ENCODE assay signal across 22 cellular contexts in genomic region chr1:22592919-22593790, GRCh38. TPM values are rescaled to one million over a fixed set of nuclear protein-coding genes. Genes with fewer than 3 reads are reported as not detected.
DNase-seq lines count a peak whose midpoint lies in the region; ATAC-seq and TF ChIP-seq lines count a peak whose summit lies in the region.
"Had no signal": no experiment of that assay in that cellular context is flagged by ENCODE, and none has a peak within 500 bp of the region (broad histone marks: within the 10 kb centered on the region; RNA-seq: fewer than 3 reads in every experiment).

No MANE protein-coding gene starts in this region.

- peak overlapping the region; percentile 44 for H3K14ac ChIP-seq in H9 (ENCODE audit: insufficient read depth, low read length)

- H4K5ac ChIP-seq in H9 (ENCODE audit: insufficient read length, low read depth, low read length): no peak overlapping the region

- no peak overlapping the region for H4K91ac ChIP-seq in H9 (ENCODE audit: insufficient read length, low read depth, low read length)

- H3K56ac ChIP-seq in H9 (ENCODE audit: insufficient read length, low read depth, low read length): no peak overlapping the region

- H2BK120ac ChIP-seq in H9 (ENCODE audit: low read depth, low read length, poor library complexity, severe bottlenecking): no peak overlapping the region

- H3K4ac ChIP-seq in H9 (ENCODE audit: low read depth, low read length): no peak overlapping the region

- H3K4me2 ChIP-seq in H9 (ENCODE audit: insufficient read depth, insufficient read length, low read length): peak overlapping the region; percentile 5

- H3K9me3 ChIP-seq in H9 (ENCODE audit: control insufficient read depth, low read depth, low read length): no peaks in the 10 kb centered on the region
- H3K9me3 ChIP-seq: SJCRH30, thyroid gland had no signal

- WGBS in H9 (ENCODE audit: extremely low coverage, insufficient read length, low lambda C conversion rate): no CpG with 5 or more reads among the region's 38 CpGs

- no peak overlapping the region for H4K8ac ChIP-seq in H9 (replicated peaks; ENCODE audit: insufficient read length, low read depth, low read length)

- ATAC-seq in HG02763 (IDR thresholded peaks at IDR 0.05; ENCODE audit: unreplicated experiment) (no peak), GM21515 (IDR thresholded peaks at IDR 0.05; ENCODE audit: unreplicated experiment) (no peak)
- ATAC-seq: activated T-cell treated with anti-CD3 and anti-CD28 coated beads, Interleukin-2, amount 50 U/mL, for 4 hours; stimulated activated memory B cell treated with anti-CD40 and anti-IgM and Interleukin-4, amounts not matched to agents 10 μg/mL and 1 μg/mL and 100 μg/mL, for 72 hours; T-helper 17 cell had no signal

- no peak for TF ChIP-seq CTCF in H9 (conservative IDR thresholded peaks at IDR 0.05)
- TF ChIP-seq CTCF in chondrocyte (IDR thresholded peaks at IDR 0.05): no peak

- H3K79me1 ChIP-seq in H9 (ENCODE audit: insufficient read depth, low read depth, low read length, poor library complexity, severe bottlenecking): no peaks in the 10 kb centered on the region

- H3K18ac ChIP-seq in H9 (ENCODE audit: insufficient read length, low read depth, low read length): no peak overlapping the region

- H3K36me3 Mint-ChIP-seq in H9 (ENCODE audit: insufficient read depth in 1 of 3, low read depth in 3 of 3): no peaks in the 10 kb centered on the region
- no peaks in the 10 kb centered on the region for H3K36me3 Mint-ChIP-seq in chondrocyte (ENCODE audit: low read depth)
- H3K36me3 Mint-ChIP-seq: activated naive CD4-positive, alpha-beta T cell treated with anti-CD3 and anti-CD28 coated beads, Interleukin-2, amount 50 U/mL, for 24 hours; stimulated activated memory B cell treated with anti-CD40 and anti-IgM and Interleukin-4, amounts not matched to agents 10 μg/mL and 1 μg/mL and 100 μg/mL, for 72 hours had no signal

- no peak overlapping the region for H3T11ph ChIP-seq in H9 (ENCODE audit: low read length)

- H3K27ac ChIP-seq in H9 (ENCODE audit: insufficient read length, low read depth, low read length): no peak overlapping the region
- H3K27ac ChIP-seq: C4-2B, SJCRH30, thyroid gland, WERI-Rb-1 had no signal

- H2AFZ ChIP-seq in H9 (ENCODE audit: low read length): no peak overlapping the region

- H3K9me3 Mint-ChIP-seq in H9 (no peaks in the 10 kb centered on the region), chondrocyte (ENCODE audit: low read depth) (no peaks in the 10 kb centered on the region)
- H3K9me3 Mint-ChIP-seq: activated CD4-positive, alpha-beta memory T cell treated with anti-CD3 and anti-CD28 coated beads, Interleukin-2, amount 10 ng/mL, durations not matched to agents 7 days and 5 days; activated naive CD4-positive, alpha-beta T cell treated with anti-CD3 and anti-CD28 coated beads, Interleukin-2, amount 50 U/mL, for 24 hours; activated T-cell treated with anti-CD3 and anti-CD28 coated beads, Interleukin-2, amount 50 U/mL, for 4 hours; stimulated activated memory B cell treated with anti-CD40 and anti-IgM and Interleukin-4, amounts not matched to agents 10 μg/mL and 1 μg/mL and 100 μg/mL, for 72 hours had no signal

- H3K4me3 Mint-ChIP-seq in H9 (peak overlapping the region; percentile 42 to 60; a peak in 4 of 5 replicates), chondrocyte (ENCODE audit: unreplicated experiment) (no peak overlapping the region)
- H3K4me3 Mint-ChIP-seq: activated CD4-positive, alpha-beta memory T cell treated with anti-CD3 and anti-CD28 coated beads, Interleukin-2, amount 10 ng/mL, durations not matched to agents 7 days and 5 days; activated naive CD4-positive, alpha-beta T cell treated with anti-CD3 and anti-CD28 coated beads, Interleukin-2, amount 50 U/mL, for 24 hours; activated T-cell treated with anti-CD3 and anti-CD28 coated beads, Interleukin-2, amount 50 U/mL, for 4 hours; stimulated activated memory B cell treated with anti-CD40 and anti-IgM and Interleukin-4, amounts not matched to agents 10 μg/mL and 1 μg/mL and 100 μg/mL, for 72 hours; T-helper 17 cell had no signal

- H3K27ac Mint-ChIP-seq in H9 (no peak overlapping the region; a peak in 1 of 7 replicates), chondrocyte (ENCODE audit: unreplicated experiment) (no peak overlapping the region)
- H3K27ac Mint-ChIP-seq: activated CD4-positive, alpha-beta memory T cell treated with anti-CD3 and anti-CD28 coated beads, Interleukin-2, amount 10 ng/mL, durations not matched to agents 7 days and 5 days; activated naive CD4-positive, alpha-beta T cell treated with anti-CD3 and anti-CD28 coated beads, Interleukin-2, amount 50 U/mL, for 24 hours; stimulated activated memory B cell treated with anti-CD40 and anti-IgM and Interleukin-4, amounts not matched to agents 10 μg/mL and 1 μg/mL and 100 μg/mL, for 72 hours; T-helper 17 cell had no signal

- H3K9ac ChIP-seq in H9 (ENCODE audit: extremely low read depth, insufficient read length, low read length): no peak overlapping the region

- H3K27me3 Mint-ChIP-seq in H9 (ENCODE audit: low read depth) (peaks cover 2% of the 10 kb centered on the region), chondrocyte (ENCODE audit: low read depth) (peaks cover 38% of the 10 kb centered on the region)
- H3K27me3 Mint-ChIP-seq: activated CD4-positive, alpha-beta memory T cell treated with anti-CD3 and anti-CD28 coated beads, Interleukin-2, amount 10 ng/mL, durations not matched to agents 7 days and 5 days had no signal

- H3K4me1 Mint-ChIP-seq in H9 (peaks cover 2 to 14% of the 10 kb centered on the region in 2 experiments; a peak in 3 of 4 replicates), chondrocyte (ENCODE audit: low read depth) (peaks cover 4% of the 10 kb centered on the region)
- H3K4me1 Mint-ChIP-seq: activated CD4-positive, alpha-beta memory T cell treated with anti-CD3 and anti-CD28 coated beads, Interleukin-2, amount 10 ng/mL, durations not matched to agents 7 days and 5 days; activated naive CD4-positive, alpha-beta T cell treated with anti-CD3 and anti-CD28 coated beads, Interleukin-2, amount 50 U/mL, for 24 hours; stimulated activated memory B cell treated with anti-CD40 and anti-IgM and Interleukin-4, amounts not matched to agents 10 μg/mL and 1 μg/mL and 100 μg/mL, for 72 hours had no signal

- no peaks in the 10 kb centered on the region for H3K4me1 ChIP-seq in H9 (ENCODE audit: insufficient read depth, low read length)
- H3K4me1 ChIP-seq: SJCRH30, thyroid gland had no signal

- H2BK12ac ChIP-seq in H9 (ENCODE audit: insufficient read length, low read depth, low read length): no peak overlapping the region

- no peaks in the 10 kb centered on the region for H4K20me1 ChIP-seq in H9 (ENCODE audit: control insufficient read depth, insufficient read depth, insufficient read length)

- no peak overlapping the region for H3K23ac ChIP-seq in H9 (ENCODE audit: insufficient read length, low read depth, low read length)

- no peak overlapping the region for H2BK15ac ChIP-seq in H9 (ENCODE audit: low read depth, low read length)

- H2BK20ac ChIP-seq in H9 (ENCODE audit: low read depth, low read length, poor library complexity, severe bottlenecking): no peak overlapping the region

- no peaks in the 10 kb centered on the region for H3K27me3 ChIP-seq in H9 (ENCODE audit: insufficient read depth, low read length)
- H3K27me3 ChIP-seq: thyroid gland had no signal

- no peak overlapping the region for H2BK5ac ChIP-seq in H9 (ENCODE audit: insufficient read length, low read length)

- H2AK5ac ChIP-seq in H9 (ENCODE audit: insufficient read length, low read length): no peak overlapping the region

- H3K79me2 ChIP-seq in H9 (ENCODE audit: insufficient read depth, low read length): no peaks in the 10 kb centered on the region

- DNase-seq in COLO668 (lab: John Stamatoyannopoulos, UW; ENCODE audit: unreplicated experiment): peak; percentile 49
- DNase-seq in H9: peak; percentile 88
- peak; percentile 2 for DNase-seq in NCI-H774 (lab: John Stamatoyannopoulos, UW)
- DNase-seq in iPS-NIHi11 (ENCODE audit: low spot score): peak; percentile 78
- no peak for DNase-seq in SHP77 (lab: John Stamatoyannopoulos, UW)
- no peak for DNase-seq in chondrocyte (ENCODE audit: low spot score)
- DNase-seq: activated CD4-positive, alpha-beta memory T cell treated with anti-CD3 and anti-CD28 coated beads, Interleukin-2, amount 10 ng/mL, durations not matched to agents 7 days and 5 days; activated T-cell treated with anti-CD3 and anti-CD28 coated beads, Interleukin-2, amount 50 U/mL, for 4 hours; hypothalamus; NCI-H446 treated with DMSO at 0.1 percent for 48 hours; SJCRH30; T-helper 17 cell; thyroid gland; WERI-Rb-1 had no signal

- H3K23me2 ChIP-seq in H9 (ENCODE audit: insufficient read length, low read depth, low read length, poor library complexity, severe bottlenecking): no peaks in the 10 kb centered on the region

RNA-seq across cellular contexts. Expression of gene EPHA8, which starts 29.9 kb away (rescaled TPM):
- total RNA-seq in H9 (2021): 3.4 and 3.6 TPM in 2 replicates
- 0.46 TPM in 1 of 3 replicates, not detected in the others for total RNA-seq in chondrocyte
- total RNA-seq: activated CD4-positive, alpha-beta memory T cell treated with anti-CD3 and anti-CD28 coated beads, Interleukin-2, amount 10 ng/mL, durations not matched to agents 7 days and 5 days; activated T-cell treated with anti-CD3 and anti-CD28 coated beads, Interleukin-2, amount 50 U/mL, for 4 hours; fibroblast of villous mesenchyme; LHCN-M2; liver; T-helper 17 cell; thyroid gland had no signal

RNA-seq across cellular contexts. Expression of gene C1QA, which starts 43.3 kb away (rescaled TPM):
- total RNA-seq in H9 (2021) (not detected in 2 replicates), chondrocyte (not detected in 3 replicates)
- total RNA-seq: activated CD4-positive, alpha-beta memory T cell treated with anti-CD3 and anti-CD28 coated beads, Interleukin-2, amount 10 ng/mL, durations not matched to agents 7 days and 5 days; fibroblast of villous mesenchyme; LHCN-M2; T-helper 17 cell had no signal

RNA-seq across cellular contexts. Expression of gene C1QC, which starts 50.3 kb away (rescaled TPM):
- total RNA-seq in H9 (2021) (not detected in 2 replicates), chondrocyte (not detected in 3 replicates)
- total RNA-seq: activated CD4-positive, alpha-beta memory T cell treated with anti-CD3 and anti-CD28 coated beads, Interleukin-2, amount 10 ng/mL, durations not matched to agents 7 days and 5 days; fibroblast of villous mesenchyme; LHCN-M2; SJCRH30; T-helper 17 cell had no signal

RNA-seq across cellular contexts. Expression of gene C1QB, which starts 59.9 kb away (rescaled TPM):
- total RNA-seq in H9 (2021) (not detected in 2 replicates), chondrocyte (not detected in 3 replicates)
- total RNA-seq: activated CD4-positive, alpha-beta memory T cell treated with anti-CD3 and anti-CD28 coated beads, Interleukin-2, amount 10 ng/mL, durations not matched to agents 7 days and 5 days; fibroblast of villous mesenchyme; LHCN-M2; SJCRH30; T-helper 17 cell had no signal

Comparison
In these comparisons a context has a peak if more than half of its experiments do, and no peak if none do; other contexts are left out.
1. DNase-seq: peak in COLO668 (single experiment), H9 (single experiment), NCI-H774 (single experiment) and iPS-NIHi11 (single experiment); none in SHP77 (0 of 2) and chondrocyte (single experiment).